ENCODE assay signal across 27 cellular contexts in the genomic region with DNA sequence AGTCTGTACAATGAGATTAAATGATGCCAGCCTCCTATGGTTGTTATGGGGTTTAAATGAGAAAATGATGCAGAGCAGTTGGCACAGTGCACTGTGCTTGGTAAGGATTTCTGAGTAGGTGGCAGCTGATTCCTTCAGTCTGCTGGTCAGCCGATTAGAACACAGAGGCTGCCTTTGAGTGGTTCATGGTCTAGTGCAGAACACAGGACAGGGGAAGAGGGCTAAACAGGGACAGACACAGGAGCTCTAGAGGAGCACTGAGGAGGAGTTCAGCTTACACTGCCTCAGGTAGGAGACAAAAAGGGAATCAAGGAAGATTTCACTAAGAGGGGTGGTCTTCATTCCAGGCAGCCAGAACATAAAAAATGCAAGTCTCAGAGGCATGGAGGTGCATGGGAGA. TPM values are rescaled to one million over a fixed set of nuclear protein-coding genes. Genes with fewer than 3 reads are reported as not detected.
DNase-seq lines count a peak whose midpoint lies in the region; ATAC-seq, FAIRE-seq and TF ChIP-seq lines count a peak whose summit lies in the region.
"Had no signal": no experiment of that assay in that cellular context is flagged by ENCODE, and none has a peak within 500 bp of the region (broad histone marks: within the 10 kb centered on the region; RNA-seq: fewer than 3 reads in every experiment).

No MANE protein-coding gene starts in this region.

- peaks cover 4 to 16% of the 10 kb centered on the region in 2 experiments; a peak in 4 of 5 replicates for H3K4me1 ChIP-seq in K562 (replicated peaks in 1 of 2; ENCODE audit: control insufficient read depth in 2 of 2, insufficient read depth in 2 of 2, low read length in 2 of 2)
- H3K4me1 ChIP-seq in mucosa of descending colon (ENCODE audit: low read depth): peaks cover 22% of the 10 kb centered on the region
- H3K4me1 ChIP-seq in suprapubic skin: peaks cover 9% of the 10 kb centered on the region
- H3K4me1 ChIP-seq: SJCRH30 had no signal

- no peak overlapping the region for H3K9ac ChIP-seq in K562 (ENCODE audit: insufficient read depth in 1 of 2, low read depth in 2 of 2, low read length in 2 of 2)

- H3K36me3 ChIP-seq in K562 (ENCODE audit: control insufficient read depth, insufficient read depth, low read length) (no peaks in the 10 kb centered on the region), mucosa of descending colon (ENCODE audit: low read depth) (no peaks in the 10 kb centered on the region), suprapubic skin (no peaks in the 10 kb centered on the region)
- H3K36me3 ChIP-seq: SJCRH30 had no signal

- peaks cover 4% of the 10 kb centered on the region for H3K27me3 Mint-ChIP-seq in activated CD8-positive, alpha-beta T cell treated with anti-CD3 and anti-CD28 coated beads, Interleukin-2, amount 10 ng/mL, durations not matched to agents 7 days and 5 days (ENCODE audit: low read depth)
- H3K27me3 Mint-ChIP-seq: stimulated activated naive CD8-positive, alpha-beta T cell treated with anti-CD3 and anti-CD28 coated beads, Interleukin-15, amount 100 ng/mL, for 72 hours had no signal

- H3K27me3 ChIP-seq in K562 (ENCODE audit: control insufficient read depth in 2 of 2, insufficient read depth in 2 of 2, low read length in 2 of 2): peaks cover 20 to 62% of the 10 kb centered on the region in 2 experiments
- no peaks in the 10 kb centered on the region for H3K27me3 ChIP-seq in suprapubic skin

- ATAC-seq in K562 (no peak), mucosa of descending colon (no peak)
- no peak for ATAC-seq in activated CD8-positive, alpha-beta T cell treated with anti-CD3 and anti-CD28 coated beads, Interleukin-2, amount 10 ng/mL, durations not matched to agents 7 days and 5 days
- ATAC-seq: activated naive CD4-positive, alpha-beta T cell treated with anti-CD3 and anti-CD28 coated beads, Interleukin-2, amount 50 U/mL, for 72 hours; foreskin keratinocyte; naive thymus-derived CD8-positive, alpha-beta T cell; stimulated activated naive CD8-positive, alpha-beta T cell treated with anti-CD3 and anti-CD28 coated beads, Interleukin-15, amount 100 ng/mL, for 72 hours had no signal

- no peak overlapping the region for H3K27ac Mint-ChIP-seq in activated CD8-positive, alpha-beta T cell treated with anti-CD3 and anti-CD28 coated beads, Interleukin-2, amount 10 ng/mL, durations not matched to agents 7 days and 5 days
- H3K27ac Mint-ChIP-seq: activated naive CD4-positive, alpha-beta T cell treated with anti-CD3 and anti-CD28 coated beads, Interleukin-2, amount 50 U/mL, for 72 hours had no signal

- H3K4me2 ChIP-seq in K562 (ENCODE audit: insufficient read depth, low read length): no peak overlapping the region

- H3K27ac ChIP-seq in K562 (ENCODE audit: extremely low read depth, low read depth, low read length) (no peak overlapping the region), suprapubic skin (no peak overlapping the region)
- H3K27ac ChIP-seq: foreskin keratinocyte, SJCRH30 had no signal

- TF ChIP-seq EP300 in K562 (IDR thresholded peaks at IDR 0.05; ENCODE audit: low read length): no peak
- TF ChIP-seq EP300 in suprapubic skin (IDR thresholded peaks at IDR 0.05): no peak

- H2AFZ ChIP-seq in K562 (ENCODE audit: low read depth, low read length): no peak overlapping the region

- no peaks in the 10 kb centered on the region for H3K9me3 Mint-ChIP-seq in activated CD8-positive, alpha-beta T cell treated with anti-CD3 and anti-CD28 coated beads, Interleukin-2, amount 10 ng/mL, durations not matched to agents 7 days and 5 days (ENCODE audit: insufficient read depth)
- H3K9me3 Mint-ChIP-seq: activated naive CD4-positive, alpha-beta T cell treated with anti-CD3 and anti-CD28 coated beads, Interleukin-2, amount 50 U/mL, for 72 hours; naive thymus-derived CD8-positive, alpha-beta T cell; stimulated activated naive CD8-positive, alpha-beta T cell treated with anti-CD3 and anti-CD28 coated beads, Interleukin-15, amount 100 ng/mL, for 72 hours had no signal

- no peaks in the 10 kb centered on the region for H3K36me3 Mint-ChIP-seq in activated CD8-positive, alpha-beta T cell treated with anti-CD3 and anti-CD28 coated beads, Interleukin-2, amount 10 ng/mL, durations not matched to agents 7 days and 5 days (ENCODE audit: low read depth)
- H3K36me3 Mint-ChIP-seq: activated naive CD4-positive, alpha-beta T cell treated with anti-CD3 and anti-CD28 coated beads, Interleukin-2, amount 50 U/mL, for 72 hours; naive thymus-derived CD8-positive, alpha-beta T cell had no signal

- H3K4me3 ChIP-seq in K562 (no peak overlapping the region), mucosa of descending colon (no peak overlapping the region), suprapubic skin (peak overlapping the region; percentile 28)
- H3K4me3 ChIP-seq: SJCRH30 had no signal

- no TSS peak for BruUV-seq in K562 (replicated peaks; lab: Mats Ljungman, UMichigan)

- TF ChIP-seq POLR2A in K562 (conservative IDR thresholded peaks at IDR 0.05) (no peak), suprapubic skin (IDR thresholded peaks at IDR 0.05) (no peak)

- peaks cover 4% of the 10 kb centered on the region; the same call in 1 of the 2 replicates for H4K20me1 ChIP-seq in K562 (replicated peaks; ENCODE audit: control insufficient read depth, insufficient read depth, low read length)

- DNase-seq in K562 (ENCODE audit: extremely low read depth in 1 of 4, low spot score in 3 of 4) (no peak), globus pallidus (ENCODE audit: low spot score) (peak; percentile 44), mucosa of descending colon (peak in 2 of 3 donors; percentile 1 to 17), suprapubic skin (ENCODE audit: low spot score in 2 of 2) (no peak), T1000 (lab: John Stamatoyannopoulos, UW) (no peak), DMS53 treated with DMSO at 0.1 percent for 48 hours (lab: John Stamatoyannopoulos, UW; ENCODE audit: unreplicated experiment) (no peak), RCC 7860 (ENCODE audit: low spot score) (no peak)
- no peak for DNase-seq in activated CD8-positive, alpha-beta T cell treated with anti-CD3 and anti-CD28 coated beads, Interleukin-2, amount 10 ng/mL, durations not matched to agents 7 days and 5 days
- DNase-seq: activated CD4-positive, CD25-positive, alpha-beta regulatory T cell; DMS 273 treated with DMSO at 0.1 percent for 48 hours; foreskin keratinocyte; GDM1; naive thymus-derived CD8-positive, alpha-beta T cell; NCI-H1436; NCI-H2171 treated with DMSO at 0.1 percent for 48 hours; NCI-H748 treated with DMSO at 0.1 percent for 48 hours; SJCRH30; stimulated activated CD4-positive, alpha-beta T cell treated with anti-CD3 and anti-CD28 coated beads, Interleukin-4, amount 100 ng/mL, for 1 hour; stimulated activated naive CD8-positive, alpha-beta T cell treated with anti-CD3 and anti-CD28 coated beads, Interleukin-15, amount 100 ng/mL, for 72 hours had no signal

- in situ Hi-C loops in K562 (cut with MboI): no loop called here

- H3K4me1 Mint-ChIP-seq in activated CD8-positive, alpha-beta T cell treated with anti-CD3 and anti-CD28 coated beads, Interleukin-2, amount 10 ng/mL, durations not matched to agents 7 days and 5 days (ENCODE audit: low read depth): peaks cover 7% of the 10 kb centered on the region

- no peaks in the 10 kb centered on the region for H3K79me2 ChIP-seq in K562 (ENCODE audit: control insufficient read depth, insufficient read depth, low read length)

- FAIRE-seq in K562 (lab: Jason Lieb, UNC) (peak; percentile 48), RCC 7860 (lab: Jason Lieb, UNC) (no peak)
- FAIRE-seq: GM19239, H54 had no signal

- no peak for TF ChIP-seq RAD21 in K562 (CRISPR knock-in tag; conservative IDR thresholded peaks at IDR 0.05 in 1 of 2, IDR thresholded peaks at IDR 0.05 in 1 of 2)

- H3K4me3 Mint-ChIP-seq in activated CD8-positive, alpha-beta T cell treated with anti-CD3 and anti-CD28 coated beads, Interleukin-2, amount 10 ng/mL, durations not matched to agents 7 days and 5 days: no peak overlapping the region
- H3K4me3 Mint-ChIP-seq: naive thymus-derived CD8-positive, alpha-beta T cell; stimulated activated naive CD8-positive, alpha-beta T cell treated with anti-CD3 and anti-CD28 coated beads, Interleukin-15, amount 100 ng/mL, for 72 hours had no signal

- whole genome bisulfite sequencing in K562 (ENCODE audit: insufficient coverage, low coverage, missing lambda C conversion rate): 10% methylated on average over 1 of the region's 1 CpG
- 76% methylated on average over 1 of the region's 1 CpG for WGBS in suprapubic skin

- TF ChIP-seq CTCF in K562 (IDR thresholded peaks at IDR 0.05 in 2 of 3, conservative IDR thresholded peaks at IDR 0.05 in 1 of 3; ENCODE audit: insufficient read depth in 2 of 3, low read depth in 1 of 3, low read length in 3 of 3) (no peak), mucosa of descending colon (IDR thresholded peaks at IDR 0.05) (no peak), suprapubic skin (IDR thresholded peaks at IDR 0.05) (no peak)

- CTCF ChIA-PET in K562 (lab: Yijun Ruan, JAX; ENCODE audit: low intra/inter-chr PET ratio): no interaction called here
- CTCF ChIA-PET in activated CD8-positive, alpha-beta T cell treated with anti-CD3 and anti-CD28 coated beads, Interleukin-2, amount 10 ng/mL, durations not matched to agents 7 days and 5 days (lab: Charles Lee): no interaction called here

- H3K9me3 ChIP-seq in K562 (replicated peaks; ENCODE audit: control insufficient read depth, insufficient read depth, low read depth, low read length) (no peaks in the 10 kb centered on the region), mucosa of descending colon (no peaks in the 10 kb centered on the region), suprapubic skin (no peaks in the 10 kb centered on the region)
- H3K9me3 ChIP-seq: SJCRH30 had no signal

- POLR2A ChIA-PET in K562 (lab: Yijun Ruan, JAX): interaction anchor here (1.2 to 1.3 kb wide), 2 partner anchors 9 to 14 kb away, joined by 4 to 5 read pairs; no protein-coding TSS in a partner anchor
- POLR2A ChIA-PET in activated CD8-positive, alpha-beta T cell treated with anti-CD3 and anti-CD28 coated beads, Interleukin-2, amount 10 ng/mL, durations not matched to agents 7 days and 5 days (lab: Charles Lee): no interaction called here

- H3K9me1 ChIP-seq in K562 (ENCODE audit: control insufficient read depth, insufficient read depth, low read length): no peaks in the 10 kb centered on the region

- intact Hi-C loops in K562 (cut with micrococcal nuclease) (no loop called here), mucosa of descending colon (cut with DNase I, micrococcal nuclease) (no loop called here)

RNA-seq across cellular contexts. Expression of gene TIE1, which starts 1.4 kb away (rescaled TPM):
- 0.46 and 3.1 TPM in 2 replicates for total RNA-seq in K562 (2011; cell fraction: chromatin; rRNA removed; ENCODE audit: low replicate concordance)
- total RNA-seq in K562 (2011; cell fraction: nucleolus; rRNA removed): 1.6 and 4.2 TPM in 2 replicates
- total RNA-seq in K562 (2011; cell fraction: nucleoplasm; rRNA removed): 0.81 and 2.3 TPM in 2 replicates
- total RNA-seq in K562 (2014; rRNA removed) (0.14 and 0.16 TPM in 2 replicates), K562 (2014; rRNA removed; fragmentation: Illumina TruSeq; extraction: Trizol) (not detected in 2 replicates), K562 (2015; rRNA removed; fragmentation: Illumina TruSeq; extraction: Trizol) (0.04 TPM in 1 of 2 replicates, not detected in the other), K562 (2021) (0.20 and 0.31 TPM in 2 replicates), mucosa of descending colon (10 to 100 TPM in 1 of 3 donors, 1 to 10 TPM in 2; 8.0 to 18.6 (median 8.1) TPM), suprapubic skin (10 to 100 TPM in 3 of 4 donors, 1 to 10 TPM in 1; 5.4 to 19.0 (median 11.3) TPM)
- polyA plus RNA-seq in K562 (2011; rRNA removed) (0.32 and 0.49 TPM in 2 replicates), K562 (2014; fragmentation: Illumina TruSeq; extraction: Trizol) (0.07 and 0.17 TPM in 2 replicates), K562 (2014; fragmentation: Nextera tagmentation; extraction: Ambion mirVana) (not detected), K562 (2014; rRNA removed) (0.08 and 0.66 TPM in 2 replicates)
- 0.09 and 1.1 TPM in 2 replicates for polyA plus RNA-seq in K562 (2011; cell fraction: cytosol; rRNA removed)
- polyA plus RNA-seq in K562 (2011; cell fraction: nucleus; rRNA removed): 0.59 and 3.8 TPM in 2 replicates
- polyA plus RNA-seq in K562 (2012): 0.30 and 0.54 TPM in 2 replicates
- polyA minus RNA-seq in K562 (2011; rRNA and poly(A)+ RNA removed): 1.2 TPM in 1 of 2 replicates, not detected in the other
- polyA minus RNA-seq in K562 (2011; cell fraction: cytosol; rRNA and poly(A)+ RNA removed): 1.4 TPM in 1 of 2 replicates, not detected in the other
- 0.67 and 0.94 TPM in 2 replicates for polyA minus RNA-seq in K562 (2011; cell fraction: nucleus; rRNA and poly(A)+ RNA removed)
- 1 to 10 TPM in 1 of 2 experiments, under 1 TPM in 1; 0.53 to 1.3 TPM for total RNA-seq in activated CD8-positive, alpha-beta T cell treated with anti-CD3 and anti-CD28 coated beads, Interleukin-2, amount 10 ng/mL, durations not matched to agents 7 days and 5 days
- total RNA-seq: foreskin keratinocyte; naive thymus-derived CD8-positive, alpha-beta T cell had no signal
- polyA plus RNA-seq: foreskin keratinocyte; naive thymus-derived CD8-positive, alpha-beta T cell had no signal

RNA-seq across cellular contexts. Expression of gene C1orf210, which starts 16.8 kb away (rescaled TPM):
- not detected in 2 replicates for total RNA-seq in K562 (2011; cell fraction: chromatin; rRNA removed; ENCODE audit: low replicate concordance)
- total RNA-seq in K562 (2011; cell fraction: nucleolus; rRNA removed): not detected in 2 replicates
- total RNA-seq in K562 (2011; cell fraction: nucleoplasm; rRNA removed): not detected in 2 replicates
- total RNA-seq in K562 (2014; rRNA removed) (not detected in 2 replicates), K562 (2014; rRNA removed; fragmentation: Illumina TruSeq; extraction: Trizol) (not detected in 2 replicates), K562 (2015; rRNA removed; fragmentation: Illumina TruSeq; extraction: Trizol) (not detected in 2 replicates), K562 (2021) (not detected in 2 replicates), mucosa of descending colon (100 to 1,000 TPM in 1 of 3 donors, 10 to 100 TPM in 2; 33.1 to 102 (median 63.3) TPM), suprapubic skin (10 to 100 TPM in 3 of 4 donors, 1 to 10 TPM in 1; 4.3 to 20.9 (median 16.0) TPM)
- polyA plus RNA-seq in K562 (2011; rRNA removed) (not detected in 2 replicates), K562 (2014; fragmentation: Illumina TruSeq; extraction: Trizol) (not detected in 2 replicates), K562 (2014; fragmentation: Nextera tagmentation; extraction: Ambion mirVana) (not detected), K562 (2014; rRNA removed) (0.21 TPM in 1 of 2 replicates, not detected in the other)
- not detected in 2 replicates for polyA plus RNA-seq in K562 (2011; cell fraction: cytosol; rRNA removed)
- not detected in 2 replicates for polyA plus RNA-seq in K562 (2011; cell fraction: nucleus; rRNA removed)
- 0.06 TPM in 1 of 2 replicates, not detected in the other for polyA plus RNA-seq in K562 (2012)
- not detected in 2 replicates for polyA minus RNA-seq in K562 (2011; rRNA and poly(A)+ RNA removed)
- polyA minus RNA-seq in K562 (2011; cell fraction: cytosol; rRNA and poly(A)+ RNA removed): not detected in 2 replicates
- polyA minus RNA-seq in K562 (2011; cell fraction: nucleus; rRNA and poly(A)+ RNA removed): not detected in 2 replicates
- not detected for total RNA-seq in activated CD8-positive, alpha-beta T cell treated with anti-CD3 and anti-CD28 coated beads, Interleukin-2, amount 10 ng/mL, durations not matched to agents 7 days and 5 days
- total RNA-seq: activated CD8-positive, alpha-beta memory T cell treated with anti-CD3 and anti-CD28 coated beads for 36 hours; activated naive CD4-positive, alpha-beta T cell treated with anti-CD3 and anti-CD28 coated beads, Interleukin-2, amount 50 U/mL, for 72 hours; M059J; naive thymus-derived CD8-positive, alpha-beta T cell; OCI-LY7; SJCRH30; T-helper 2 cell treated with Interferon-gamma antibody and Interleukin-4, amounts not matched to agents 100 ng/mL and 5 ng/mL, for 36 hours had no signal
- polyA plus RNA-seq: AG04450 had no signal

RNA-seq across cellular contexts. Expression of gene TMEM125, which starts 32.4 kb away (rescaled TPM):
- 0.21 and 0.30 TPM in 2 replicates for total RNA-seq in K562 (2011; cell fraction: chromatin; rRNA removed; ENCODE audit: low replicate concordance)
- 0.33 and 0.53 TPM in 2 replicates for total RNA-seq in K562 (2011; cell fraction: nucleolus; rRNA removed)
- total RNA-seq in K562 (2011; cell fraction: nucleoplasm; rRNA removed): 0.37 and 0.76 TPM in 2 replicates
- total RNA-seq in K562 (2014; rRNA removed) (not detected in 2 replicates), K562 (2014; rRNA removed; fragmentation: Illumina TruSeq; extraction: Trizol) (not detected in 2 replicates), K562 (2015; rRNA removed; fragmentation: Illumina TruSeq; extraction: Trizol) (not detected in 2 replicates), K562 (2021) (0.45 TPM in 1 of 2 replicates, not detected in the other), mucosa of descending colon (10 to 100 TPM; 31.9 to 71.6 (median 40.6) TPM), suprapubic skin (10 to 100 TPM in 2 of 4 donors, 1 to 10 TPM in 2; 5.7 to 27.1 (median 14.8) TPM)
- polyA plus RNA-seq in K562 (2011; rRNA removed) (0.08 and 0.35 TPM in 2 replicates), K562 (2014; fragmentation: Illumina TruSeq; extraction: Trizol) (0.07 TPM in 1 of 2 replicates, not detected in the other), K562 (2014; fragmentation: Nextera tagmentation; extraction: Ambion mirVana) (not detected), K562 (2014; rRNA removed) (0.67 TPM in 1 of 2 replicates, not detected in the other)
- polyA plus RNA-seq in K562 (2011; cell fraction: cytosol; rRNA removed): 0.42 and 0.58 TPM in 2 replicates
- 1.0 and 1.2 TPM in 2 replicates for polyA plus RNA-seq in K562 (2011; cell fraction: nucleus; rRNA removed)
- 0.13 and 1.1 TPM in 2 replicates for polyA plus RNA-seq in K562 (2012)
- not detected in 2 replicates for polyA minus RNA-seq in K562 (2011; rRNA and poly(A)+ RNA removed)
- not detected in 2 replicates for polyA minus RNA-seq in K562 (2011; cell fraction: cytosol; rRNA and poly(A)+ RNA removed)
- polyA minus RNA-seq in K562 (2011; cell fraction: nucleus; rRNA and poly(A)+ RNA removed): not detected in 2 replicates
- total RNA-seq in activated CD8-positive, alpha-beta T cell treated with anti-CD3 and anti-CD28 coated beads, Interleukin-2, amount 10 ng/mL, durations not matched to agents 7 days and 5 days: not detected
- total RNA-seq: activated CD8-positive, alpha-beta memory T cell treated with anti-CD3 and anti-CD28 coated beads for 36 hours; M059J; naive thymus-derived CD8-positive, alpha-beta T cell; SJCRH30; T-helper 2 cell treated with Interferon-gamma antibody and Interleukin-4, amounts not matched to agents 100 ng/mL and 5 ng/mL, for 36 hours had no signal
- polyA plus RNA-seq: AG04450 had no signal

RNA-seq across cellular contexts. Expression of gene MPL, which starts 35.4 kb away (rescaled TPM):
- total RNA-seq in K562 (2011; cell fraction: chromatin; rRNA removed; ENCODE audit: low replicate concordance): not detected in 2 replicates
- not detected in 2 replicates for total RNA-seq in K562 (2011; cell fraction: nucleolus; rRNA removed)
- total RNA-seq in K562 (2011; cell fraction: nucleoplasm; rRNA removed): not detected in 2 replicates
- total RNA-seq in K562 (2014; rRNA removed) (not detected in 2 replicates), K562 (2014; rRNA removed; fragmentation: Illumina TruSeq; extraction: Trizol) (not detected in 2 replicates), K562 (2015; rRNA removed; fragmentation: Illumina TruSeq; extraction: Trizol) (not detected in 2 replicates), K562 (2021) (not detected in 2 replicates), mucosa of descending colon (1 to 10 TPM in 1 of 3 donors, under 1 TPM in 1, not detected in 1; 0.81 to 1.0 TPM), suprapubic skin (not detected)
- polyA plus RNA-seq in K562 (2011; rRNA removed) (not detected in 2 replicates), K562 (2014; fragmentation: Illumina TruSeq; extraction: Trizol) (not detected in 2 replicates), K562 (2014; fragmentation: Nextera tagmentation; extraction: Ambion mirVana) (not detected), K562 (2014; rRNA removed) (not detected in 2 replicates)
- not detected in 2 replicates for polyA plus RNA-seq in K562 (2011; cell fraction: cytosol; rRNA removed)
- polyA plus RNA-seq in K562 (2011; cell fraction: nucleus; rRNA removed): not detected in 2 replicates
- not detected in 2 replicates for polyA plus RNA-seq in K562 (2012)
- polyA minus RNA-seq in K562 (2011; rRNA and poly(A)+ RNA removed): not detected in 2 replicates
- not detected in 2 replicates for polyA minus RNA-seq in K562 (2011; cell fraction: cytosol; rRNA and poly(A)+ RNA removed)
- not detected in 2 replicates for polyA minus RNA-seq in K562 (2011; cell fraction: nucleus; rRNA and poly(A)+ RNA removed)
- total RNA-seq in activated CD8-positive, alpha-beta T cell treated with anti-CD3 and anti-CD28 coated beads, Interleukin-2, amount 10 ng/mL, durations not matched to agents 7 days and 5 days: not detected
- total RNA-seq: activated CD8-positive, alpha-beta memory T cell treated with anti-CD3 and anti-CD28 coated beads for 36 hours; activated naive CD4-positive, alpha-beta T cell treated with anti-CD3 and anti-CD28 coated beads, Interleukin-2, amount 50 U/mL, for 72 hours; foreskin keratinocyte; M059J; naive thymus-derived CD8-positive, alpha-beta T cell; OCI-LY7; SJCRH30; T-helper 2 cell treated with Interferon-gamma antibody and Interleukin-4, amounts not matched to agents 100 ng/mL and 5 ng/mL, for 36 hours had no signal
- polyA plus RNA-seq: AG04450; foreskin keratinocyte; naive thymus-derived CD8-positive, alpha-beta T cell had no signal

RNA-seq across cellular contexts. Expression of gene CDC20, which starts 56.6 kb away (rescaled TPM):
- total RNA-seq in K562 (2011; cell fraction: chromatin; rRNA removed; ENCODE audit: low replicate concordance): 81.3 and 180 TPM in 2 replicates
- total RNA-seq in K562 (2011; cell fraction: nucleolus; rRNA removed): 147 and 157 TPM in 2 replicates
- 103 and 116 TPM in 2 replicates for total RNA-seq in K562 (2011; cell fraction: nucleoplasm; rRNA removed)
- total RNA-seq in K562 (2014; rRNA removed) (183 and 244 TPM in 2 replicates), K562 (2014; rRNA removed; fragmentation: Illumina TruSeq; extraction: Trizol) (94.5 and 106 TPM in 2 replicates), K562 (2015; rRNA removed; fragmentation: Illumina TruSeq; extraction: Trizol) (121 and 131 TPM in 2 replicates), K562 (2021) (212 and 224 TPM in 2 replicates), mucosa of descending colon (10 to 100 TPM in 1 of 3 donors, 1 to 10 TPM in 2; 5.8 to 44.0 (median 8.5) TPM), suprapubic skin (10 to 100 TPM in 1 of 4 donors, 1 to 10 TPM in 3; 5.8 to 11.6 (median 7.8) TPM)
- polyA plus RNA-seq in K562 (2011; rRNA removed) (92.8 and 173 TPM in 2 replicates), K562 (2014; fragmentation: Illumina TruSeq; extraction: Trizol) (178 and 197 TPM in 2 replicates), K562 (2014; fragmentation: Nextera tagmentation; extraction: Ambion mirVana) (10 to 100 TPM; 45.2 to 70.6 TPM), K562 (2014; rRNA removed) (141 and 146 TPM in 2 replicates)
- polyA plus RNA-seq in K562 (2011; cell fraction: cytosol; rRNA removed): 185 and 280 TPM in 2 replicates
- polyA plus RNA-seq in K562 (2011; cell fraction: nucleus; rRNA removed): 254 and 290 TPM in 2 replicates
- 207 and 277 TPM in 2 replicates for polyA plus RNA-seq in K562 (2012)
- 115 and 154 TPM in 2 replicates for polyA minus RNA-seq in K562 (2011; rRNA and poly(A)+ RNA removed)
- polyA minus RNA-seq in K562 (2011; cell fraction: cytosol; rRNA and poly(A)+ RNA removed): 157 and 191 TPM in 2 replicates
- polyA minus RNA-seq in K562 (2011; cell fraction: nucleus; rRNA and poly(A)+ RNA removed): 40.5 and 60.9 TPM in 2 replicates
- total RNA-seq in activated CD8-positive, alpha-beta T cell treated with anti-CD3 and anti-CD28 coated beads, Interleukin-2, amount 10 ng/mL, durations not matched to agents 7 days and 5 days: 100 to 1,000 TPM; 214 to 232 TPM

Comparison
In these comparisons a context has a peak if more than half of its experiments do, and no peak if none do; other contexts are left out.
1. DNase-seq: peak in globus pallidus (single experiment) and mucosa of descending colon (2 of 3); none in K562 (0 of 4), suprapubic skin (0 of 2), T1000 (single experiment), DMS53 treated with DMSO at 0.1 percent for 48 hours (single experiment), activated CD8-positive, alpha-beta T cell treated with anti-CD3 and anti-CD28 coated beads, Interleukin-2, amount 10 ng/mL, durations not matched to agents 7 days and 5 days (single experiment) and RCC 7860 (single experiment).
2. RNA of gene C1orf210, which starts 16.8 kb away (total RNA-seq): 33.1 to 102 TPM in mucosa of descending colon and 4.3 to 20.9 TPM in suprapubic skin; not detected in K562 and not detected in activated CD8-positive, alpha-beta T cell treated with anti-CD3 and anti-CD28 coated beads, Interleukin-2, amount 10 ng/mL, durations not matched to agents 7 days and 5 days; every median in the first group is over 4 times any median in the second.